Comparison of ENCODE assay signal across 28 cellular contexts in genomic region chr19:18446145-18446810, GRCh38. TPM values are rescaled to one million over a fixed set of nuclear protein-coding genes. Genes with fewer than 3 reads are reported as not detected.
"Had no signal": no experiment of that assay in that cellular context is flagged by ENCODE, and none has a peak within 500 bp of the region (broad histone marks: within the 10 kb centered on the region; RNA-seq: fewer than 3 reads in every experiment).

No MANE protein-coding gene starts in this region.

- H3K4me1 Mint-ChIP-seq: WTC11 had no signal

- H3K27ac ChIP-seq: dorsolateral prefrontal cortex, left ventricle myocardium inferior, thoracic aorta, upper lobe of left lung had no signal

- H3K27ac Mint-ChIP-seq: activated T-helper 17 cell treated with anti-CD3 and anti-CD28 coated beads, Interleukin-2, amount 50 U/mL, for 72 hours; memory B cell; WTC11 had no signal

- DNase-seq: activated CD4-positive, alpha-beta T cell treated with anti-CD3 and anti-CD28 coated beads, Interleukin-2, amount 50 U/mL, for 4 hours; activated CD8-positive, alpha-beta memory T cell treated with anti-CD3 and anti-CD28 coated beads for 24 hours; activated CD8-positive, alpha-beta memory T cell treated with anti-CD3 and anti-CD28 coated beads, Interleukin-2, amount 50 U/mL, for 4 hours; activated T-cell treated with anti-CD3 and anti-CD28 coated beads, Interleukin-2, amount 50 U/mL, for 24 hours; dorsolateral prefrontal cortex; effector memory CD8-positive, alpha-beta T cell; foreskin melanocyte; hippocampal formation; left ventricle myocardium inferior; mucosa of descending colon; nephron progenitor cell; occipital lobe; stimulated activated CD4-positive, alpha-beta T cell treated with anti-CD3 and anti-CD28 coated beads, Interleukin-4, amount 100 ng/mL, for 1 hour; stimulated activated naive CD4-positive, alpha-beta T cell treated with Interleukin-2 at 50 U/mL for 16 hours; T-helper 9 cell had no signal

- H3K9me3 Mint-ChIP-seq: nephron progenitor cell had no signal

- H3K9me3 ChIP-seq: left ventricle myocardium inferior, mucosa of descending colon, thoracic aorta, upper lobe of left lung had no signal

- H3K4me3 ChIP-seq: dorsolateral prefrontal cortex, left ventricle myocardium inferior, mucosa of descending colon, smooth muscle cell, thoracic aorta, upper lobe of left lung had no signal

- H3K4me3 Mint-ChIP-seq: activated T-cell treated with anti-CD3 and anti-CD28 coated beads, Interleukin-2, amount 50 U/mL, for 24 hours; activated T-helper 17 cell treated with anti-CD3 and anti-CD28 coated beads, Interleukin-2, amount 50 U/mL, for 72 hours; central memory CD8-positive, alpha-beta T cell; effector memory CD8-positive, alpha-beta T cell; memory B cell; nephron progenitor cell; WTC11 had no signal

- ATAC-seq: activated naive CD4-positive, alpha-beta T cell treated with anti-CD3 and anti-CD28 coated beads, Interleukin-2, amount 50 U/mL, for 72 hours; activated T-helper 17 cell treated with anti-CD3 and anti-CD28 coated beads, Interleukin-2, amount 50 U/mL, for 72 hours; effector memory CD8-positive, alpha-beta T cell; esophagus mucosa; sciatic nerve; WTC11 had no signal

- H3K27me3 ChIP-seq: dorsolateral prefrontal cortex, upper lobe of left lung had no signal

- H3K4me2 ChIP-seq: smooth muscle cell had no signal

- H3K27me3 Mint-ChIP-seq: activated T-cell treated with anti-CD3 and anti-CD28 coated beads, Interleukin-2, amount 50 U/mL, for 24 hours; activated T-helper 17 cell treated with anti-CD3 and anti-CD28 coated beads, Interleukin-2, amount 50 U/mL, for 72 hours; central memory CD8-positive, alpha-beta T cell; effector memory CD8-positive, alpha-beta T cell; memory B cell had no signal

RNA-seq across cellular contexts. Expression of gene LRRC25, which starts 48.9 kb away (rescaled TPM):
- total RNA-seq: activated naive CD4-positive, alpha-beta T cell treated with anti-CD3 and anti-CD28 coated beads, Interleukin-2, amount 50 U/mL, for 72 hours; activated T-helper 17 cell treated with anti-CD3 and anti-CD28 coated beads, Interleukin-2, amount 50 U/mL, for 72 hours; astrocyte; endothelial cell of umbilical vein; smooth muscle cell; T-helper 1 cell treated with Interleukin-12 subunit alpha and Interleukin-12 subunit beta and Interleukin-4 antibody, amounts not matched to agents 30 ng/mL and 1 ng/mL, for 36 hours had no signal
- polyA plus RNA-seq: endothelial cell of umbilical vein had no signal
